Comparison of ENCODE assay signal across 23 cellular contexts in genomic region chr2:197985029-197985428, GRCh38.
DNase-seq lines count a peak whose midpoint lies in the region; ATAC-seq and TF ChIP-seq lines count a peak whose summit lies in the region.
"Had no signal": no experiment of that assay in that cellular context is flagged by ENCODE, and none has a peak within 500 bp of the region (broad histone marks: within the 10 kb centered on the region; RNA-seq: fewer than 3 reads in every experiment).

No MANE protein-coding gene starts in this region.

- no peaks in the 10 kb centered on the region for H3K27me3 Mint-ChIP-seq in activated CD4-positive, alpha-beta T cell treated with anti-CD3 and anti-CD28 coated beads for 36 hours
- H3K27me3 Mint-ChIP-seq in activated CD8-positive, alpha-beta memory T cell treated with anti-CD3 and anti-CD28 coated beads, Interleukin-2, amount 10 ng/mL, durations not matched to agents 7 days and 5 days = no peaks in the 10 kb centered on the region
- H3K27me3 Mint-ChIP-seq: CD4-positive, CD25-positive, alpha-beta regulatory T cell; CD8-positive, alpha-beta memory T cell had no signal

- no peaks in the 10 kb centered on the region for H3K79me2 ChIP-seq in smooth muscle cell (ENCODE audit: low read depth)

- H3K4me1 ChIP-seq in smooth muscle cell (ENCODE audit: low read depth) (no peaks in the 10 kb centered on the region), upper lobe of left lung (no peaks in the 10 kb centered on the region)
- H3K4me1 ChIP-seq: BLaER1 treated with 17β-estradiol and CSF1 and Interleukin-3, amounts not matched to agents 10 nM and 100 nM had no signal

- DNase-seq in activated CD4-positive, alpha-beta T cell treated with anti-CD3 and anti-CD28 coated beads for 36 hours = no peak
- DNase-seq in activated CD4-positive, alpha-beta T cell treated with anti-CD3 and anti-CD28 coated beads, Interleukin-2, amount 50 U/mL, for 1 hour = no peak
- no peak for DNase-seq in smooth muscle cell (lab: John Stamatoyannopoulos, UW; ENCODE audit: unreplicated experiment)
- DNase-seq in RWPE1 (ENCODE audit: low spot score) = no peak
- no peak for DNase-seq in upper lobe of left lung
- DNase-seq in activated CD8-positive, alpha-beta memory T cell treated with anti-CD3 and anti-CD28 coated beads, Interleukin-2, amount 10 ng/mL, durations not matched to agents 7 days and 5 days = no peak
- DNase-seq: 8988T; CD4-positive, CD25-positive, alpha-beta regulatory T cell; CD8-positive, alpha-beta memory T cell; COR-L47; DMS 273 treated with DMSO at 0.1 percent for 48 hours; DMS53; DND-41; EL; GOT3; H7; HFFc6 had no signal

- H3K4me1 Mint-ChIP-seq in activated CD4-positive, alpha-beta T cell treated with anti-CD3 and anti-CD28 coated beads for 36 hours = peaks cover 19% of the 10 kb centered on the region
- H3K4me1 Mint-ChIP-seq in activated CD8-positive, alpha-beta memory T cell treated with anti-CD3 and anti-CD28 coated beads, Interleukin-2, amount 10 ng/mL, durations not matched to agents 7 days and 5 days = no peaks in the 10 kb centered on the region
- H3K4me1 Mint-ChIP-seq: CD8-positive, alpha-beta memory T cell had no signal

- H3K27ac Mint-ChIP-seq in activated CD4-positive, alpha-beta T cell treated with anti-CD3 and anti-CD28 coated beads for 36 hours = no peak overlapping the region
- no peak overlapping the region for H3K27ac Mint-ChIP-seq in activated CD8-positive, alpha-beta memory T cell treated with anti-CD3 and anti-CD28 coated beads, Interleukin-2, amount 10 ng/mL, durations not matched to agents 7 days and 5 days
- H3K27ac Mint-ChIP-seq: CD8-positive, alpha-beta memory T cell; HFFc6 had no signal

- no peak for TF ChIP-seq CTCF in smooth muscle cell (IDR thresholded peaks at IDR 0.05; ENCODE audit: borderline replicate concordance, insufficient read depth, poor library complexity, severe bottlenecking)
- no peak for TF ChIP-seq CTCF in RWPE1 (conservative IDR thresholded peaks at IDR 0.05; ENCODE audit: low read depth)
- TF ChIP-seq CTCF in upper lobe of left lung (IDR thresholded peaks at IDR 0.05) = no peak

- peak overlapping the region; percentile 60 for H3K4me2 ChIP-seq in smooth muscle cell
- H3K4me2 ChIP-seq: BLaER1 treated with 17β-estradiol and CSF1 and Interleukin-3, amounts not matched to agents 10 nM and 100 nM; KMS-11 had no signal

- ATAC-seq in activated CD4-positive, alpha-beta T cell treated with anti-CD3 and anti-CD28 coated beads for 36 hours = peak; percentile 49
- ATAC-seq in GM18867 (IDR thresholded peaks at IDR 0.05; ENCODE audit: unreplicated experiment) (peak; percentile 86), HG02852 (IDR thresholded peaks at IDR 0.05; ENCODE audit: unreplicated experiment) (peak; percentile 45), upper lobe of left lung (ENCODE audit: low FRiP score in 2 of 2) (no peak)
- ATAC-seq in activated CD8-positive, alpha-beta memory T cell treated with anti-CD3 and anti-CD28 coated beads, Interleukin-2, amount 10 ng/mL, durations not matched to agents 7 days and 5 days = no peak
- ATAC-seq: HCT116 had no signal

- no peak overlapping the region for H3K4me3 ChIP-seq in smooth muscle cell
- H3K4me3 ChIP-seq in upper lobe of left lung = no peak overlapping the region
- H3K4me3 ChIP-seq: BLaER1 treated with 17β-estradiol and CSF1 and Interleukin-3, amounts not matched to agents 10 nM and 100 nM had no signal

- no peak overlapping the region for H3K4me3 Mint-ChIP-seq in activated CD4-positive, alpha-beta T cell treated with anti-CD3 and anti-CD28 coated beads for 36 hours
- no peak overlapping the region for H3K4me3 Mint-ChIP-seq in activated CD8-positive, alpha-beta memory T cell treated with anti-CD3 and anti-CD28 coated beads, Interleukin-2, amount 10 ng/mL, durations not matched to agents 7 days and 5 days
- H3K4me3 Mint-ChIP-seq: CD4-positive, CD25-positive, alpha-beta regulatory T cell; CD8-positive, alpha-beta memory T cell; HFFc6 had no signal

- peaks cover 6% of the 10 kb centered on the region for H3F3A ChIP-seq in smooth muscle cell (ENCODE audit: low read depth)

- no peak overlapping the region for H2AFZ ChIP-seq in smooth muscle cell (ENCODE audit: low read depth)

- no peak overlapping the region for H3K9ac ChIP-seq in smooth muscle cell (ENCODE audit: low read depth)
- H3K9ac ChIP-seq: BLaER1 treated with 17β-estradiol and CSF1 and Interleukin-3, amounts not matched to agents 10 nM and 100 nM; KMS-11 had no signal

- H3K27ac ChIP-seq in smooth muscle cell (ENCODE audit: low read depth) (no peak overlapping the region), RWPE1 (no peak overlapping the region), upper lobe of left lung (no peak overlapping the region)
- H3K27ac ChIP-seq: BLaER1 treated with 17β-estradiol and CSF1 and Interleukin-3, amounts not matched to agents 10 nM and 100 nM; HL-60; KMS-11 had no signal

- intact Hi-C loops in activated CD4-positive, alpha-beta T cell treated with anti-CD3 and anti-CD28 coated beads for 36 hours (cut with DNase I, micrococcal nuclease) = no loop called here

- POLR2A ChIA-PET in activated CD4-positive, alpha-beta T cell treated with anti-CD3 and anti-CD28 coated beads for 36 hours (lab: Charles Lee) = no interaction called here
- POLR2A ChIA-PET in RWPE1 (lab: Yijun Ruan, JAX; ENCODE audit: low non-redundant PET) = no interaction called here

- H4K20me1 ChIP-seq in smooth muscle cell (ENCODE audit: low read depth) = no peaks in the 10 kb centered on the region
- H4K20me1 ChIP-seq: BLaER1 treated with 17β-estradiol and CSF1 and Interleukin-3, amounts not matched to agents 10 nM and 100 nM had no signal

- no peak for TF ChIP-seq EP300 in upper lobe of left lung (IDR thresholded peaks at IDR 0.05)

- H3K27me3 ChIP-seq in smooth muscle cell (ENCODE audit: low read depth) = peaks cover 16% of the 10 kb centered on the region
- no peaks in the 10 kb centered on the region for H3K27me3 ChIP-seq in upper lobe of left lung
- H3K27me3 ChIP-seq: BLaER1 treated with 17β-estradiol and CSF1 and Interleukin-3, amounts not matched to agents 10 nM and 100 nM had no signal

- peaks cover 5% of the 10 kb centered on the region for H3K36me3 Mint-ChIP-seq in activated CD4-positive, alpha-beta T cell treated with anti-CD3 and anti-CD28 coated beads for 36 hours (ENCODE audit: low read depth)
- no peaks in the 10 kb centered on the region for H3K36me3 Mint-ChIP-seq in activated CD8-positive, alpha-beta memory T cell treated with anti-CD3 and anti-CD28 coated beads, Interleukin-2, amount 10 ng/mL, durations not matched to agents 7 days and 5 days
- H3K36me3 Mint-ChIP-seq: CD8-positive, alpha-beta memory T cell had no signal

- CTCF ChIA-PET in activated CD4-positive, alpha-beta T cell treated with anti-CD3 and anti-CD28 coated beads for 36 hours (lab: Charles Lee) = interaction anchor here (0.7 to 2.0 kb wide), 6 partner anchors 10 to 176 kb away, joined by 3 to 5 read pairs (median 3); no protein-coding TSS in a partner anchor
- CTCF ChIA-PET in RWPE1 (lab: Yijun Ruan, JAX) = interaction anchor here (0.5 to 0.7 kb wide), 2 partner anchors 20 to 184 kb away, joined by 3 to 4 read pairs; no protein-coding TSS in a partner anchor
- CTCF ChIA-PET in activated CD8-positive, alpha-beta memory T cell treated with anti-CD3 and anti-CD28 coated beads, Interleukin-2, amount 10 ng/mL, durations not matched to agents 7 days and 5 days (lab: Charles Lee) = no interaction called here

- peaks cover 5% of the 10 kb centered on the region for H3K9me3 Mint-ChIP-seq in activated CD4-positive, alpha-beta T cell treated with anti-CD3 and anti-CD28 coated beads for 36 hours (ENCODE audit: low read depth)
- no peaks in the 10 kb centered on the region for H3K9me3 Mint-ChIP-seq in activated CD8-positive, alpha-beta memory T cell treated with anti-CD3 and anti-CD28 coated beads, Interleukin-2, amount 10 ng/mL, durations not matched to agents 7 days and 5 days (ENCODE audit: low read depth)
- H3K9me3 Mint-ChIP-seq: HFFc6 had no signal

- H3K36me3 ChIP-seq in smooth muscle cell (ENCODE audit: low read depth) (no peaks in the 10 kb centered on the region), upper lobe of left lung (no peaks in the 10 kb centered on the region)
- H3K36me3 ChIP-seq: BLaER1 treated with 17β-estradiol and CSF1 and Interleukin-3, amounts not matched to agents 10 nM and 100 nM had no signal

- 90% methylated on average over 2 of the region's 2 CpGs for WGBS in smooth muscle cell (ENCODE audit: low lambda C conversion rate)
- WGBS in upper lobe of left lung, 2 donors = 95 to 98% methylated on average over 2 of the region's 2 CpGs

- TF ChIP-seq POLR2A in upper lobe of left lung (IDR thresholded peaks at IDR 0.05) = no peak

- no peaks in the 10 kb centered on the region for H3K9me3 ChIP-seq in smooth muscle cell (replicated peaks; ENCODE audit: low read depth)
- H3K9me3 ChIP-seq in upper lobe of left lung = no peaks in the 10 kb centered on the region
- H3K9me3 ChIP-seq: BLaER1 treated with 17β-estradiol and CSF1 and Interleukin-3, amounts not matched to agents 10 nM and 100 nM had no signal

Comparison
In these comparisons a context has a peak if more than half of its experiments do, and no peak if none do; other contexts are left out.
1. ATAC-seq: peak in activated CD4-positive, alpha-beta T cell treated with anti-CD3 and anti-CD28 coated beads for 36 hours (single experiment), GM18867 (single experiment) and HG02852 (single experiment); none in upper lobe of left lung (0 of 2) and activated CD8-positive, alpha-beta memory T cell treated with anti-CD3 and anti-CD28 coated beads, Interleukin-2, amount 10 ng/mL, durations not matched to agents 7 days and 5 days (single experiment).